8 cellular contexts compared by ENCODE assay signal in genomic region chr5:126676195-126676624, GRCh38.
DNase-seq lines count a peak whose midpoint lies in the region; ATAC-seq, FAIRE-seq and TF ChIP-seq lines count a peak whose summit lies in the region.

No MANE protein-coding gene starts in this region.

- H3K27me3 ChIP-seq in Peyer's patch: no peaks in the 10 kb centered on the region
- no peaks in the 10 kb centered on the region for H3K27me3 ChIP-seq in osteoblast (ENCODE audit: insufficient read depth, low read length)
- no peaks in the 10 kb centered on the region for H3K27me3 ChIP-seq in upper lobe of right lung

- H3K9me3 ChIP-seq in Peyer's patch (no peaks in the 10 kb centered on the region), osteoblast (ENCODE audit: low read depth, low read length) (no peaks in the 10 kb centered on the region), upper lobe of right lung (no peaks in the 10 kb centered on the region)

- in situ Hi-C loops in Caki2 (cut with HindIII; ENCODE audit: low pct_unique_long_range_greater_than_20kb, low sequenced_read_pairs): no loop called here

- H3K4me1 ChIP-seq in Peyer's patch (no peaks in the 10 kb centered on the region), osteoblast (ENCODE audit: insufficient read depth, low read length) (peaks cover 9% of the 10 kb centered on the region), upper lobe of right lung (no peaks in the 10 kb centered on the region)

- peak; percentile 61 to 94 (median 84) for TF ChIP-seq CTCF in Peyer's patch (IDR thresholded peaks at IDR 0.05)
- peak; percentile 77 for TF ChIP-seq CTCF in osteoblast (IDR thresholded peaks at IDR 0.05; ENCODE audit: extremely low read depth, low read depth, low read length)
- peak; percentile 81 for TF ChIP-seq CTCF in upper lobe of right lung (IDR thresholded peaks at IDR 0.05)

- no peaks in the 10 kb centered on the region for H4K20me1 ChIP-seq in osteoblast (ENCODE audit: insufficient read depth, low read length)

- no peak for TF ChIP-seq POLR2A in Peyer's patch (IDR thresholded peaks at IDR 0.05)

- H3K4me2 ChIP-seq in osteoblast (ENCODE audit: insufficient read depth, low read length): no peak overlapping the region

- H3K4me3 ChIP-seq in Peyer's patch (no peak overlapping the region), osteoblast (ENCODE audit: insufficient read depth, low read length) (no peak overlapping the region), upper lobe of right lung (no peak overlapping the region)

- no peak overlapping the region for H2AFZ ChIP-seq in osteoblast (ENCODE audit: low read length)

- intact Hi-C loops in upper lobe of right lung (cut with DNase I): loop anchor here (10.0 kb wide), 1 partner anchor 129 kb away; no protein-coding TSS in a partner anchor

- FAIRE-seq in HTR-8/SVneo (lab: Jason Lieb, UNC): no peak

- H3K79me2 ChIP-seq in osteoblast (ENCODE audit: insufficient read depth, low read length): no peaks in the 10 kb centered on the region

- ATAC-seq in GM21381 (IDR thresholded peaks at IDR 0.05; ENCODE audit: unreplicated experiment): peak; percentile 65
- peak; percentile 94 for ATAC-seq in upper lobe of right lung

- no peaks in the 10 kb centered on the region for H3K36me3 ChIP-seq in Peyer's patch
- no peaks in the 10 kb centered on the region for H3K36me3 ChIP-seq in osteoblast (ENCODE audit: insufficient read depth, low read length)
- H3K36me3 ChIP-seq in upper lobe of right lung: no peaks in the 10 kb centered on the region

- DNase-seq in Caki2 (ENCODE audit: low read depth): peak; percentile 43
- DNase-seq in HTR-8/SVneo (ENCODE audit: insufficient read length, low spot score): peak; percentile 87
- DNase-seq in Peyer's patch: peak in 2 of 3 donors; percentile 52 to 83
- peak; percentile 34 for DNase-seq in activated T-helper 1 cell treated with Interleukin-2 at 50 U/mL for 16 hours (ENCODE audit: low read depth)
- peak; percentile 39 for DNase-seq in fibroblast of the conjunctiva (ENCODE audit: low read depth)
- DNase-seq in osteoblast (ENCODE audit: insufficient read length, low spot score, missing footprints): peak; percentile 91
- no peak for DNase-seq in upper lobe of right lung

- H3K27ac ChIP-seq in Peyer's patch: no peak overlapping the region
- H3K27ac ChIP-seq in osteoblast (ENCODE audit: low read depth, low read length): no peak overlapping the region
- no peak overlapping the region for H3K27ac ChIP-seq in upper lobe of right lung
